Comparison of ENCODE assay signal across 9 cellular contexts in genomic region chr11:48093795-48094642, GRCh38.
A peak's percentile ranks its signal among the peaks of the same experiment; 100 is the strongest.
DNase-seq lines count a peak whose midpoint lies in the region; ATAC-seq and TF ChIP-seq lines count a peak whose summit lies in the region.
"Had no signal": no experiment of that assay in that cellular context is flagged by ENCODE, and none has a peak within 500 bp of the region (broad histone marks: within the 10 kb centered on the region; RNA-seq: fewer than 3 reads in every experiment).

No MANE protein-coding gene starts in this region.

- no peaks in the 10 kb centered on the region for H3K9me3 Mint-ChIP-seq in activated CD8-positive, alpha-beta memory T cell treated with anti-CD3 and anti-CD28 coated beads, Interleukin-2, amount 10 ng/mL, durations not matched to agents 7 days and 5 days (ENCODE audit: low read depth)
- H3K9me3 Mint-ChIP-seq in type B pancreatic cell (no peaks in the 10 kb centered on the region), mesothelial cell of epicardium (no peaks in the 10 kb centered on the region)

- DNase-seq in activated CD8-positive, alpha-beta memory T cell treated with anti-CD3 and anti-CD28 coated beads, Interleukin-2, amount 10 ng/mL, durations not matched to agents 7 days and 5 days, result no peak
- DNase-seq in activated CD8-positive, alpha-beta memory T cell treated with anti-CD3 and anti-CD28 coated beads for 24 hours, result no peak
- peak; percentile 96 for DNase-seq in NCI-H524 treated with DMSO at 0.1 percent for 48 hours (lab: John Stamatoyannopoulos, UW)
- peak; percentile 52 for DNase-seq in fibroblast of villous mesenchyme (ENCODE audit: low read depth)
- DNase-seq in type B pancreatic cell (ENCODE audit: extremely low spot score, unreplicated experiment), result peak; percentile 6
- no peak for DNase-seq in mesothelial cell of epicardium (ENCODE audit: low spot score in 2 of 2, unreplicated experiment in 2 of 2)
- DNase-seq: activated CD4-positive, alpha-beta T cell treated with anti-CD3 and anti-CD28 coated beads, Interleukin-2, amount 50 U/mL, for 1 hour had no signal

- H3K27ac Mint-ChIP-seq in activated CD8-positive, alpha-beta memory T cell treated with anti-CD3 and anti-CD28 coated beads, Interleukin-2, amount 10 ng/mL, durations not matched to agents 7 days and 5 days, result peak overlapping the region; percentile 60
- H3K27ac Mint-ChIP-seq in type B pancreatic cell (peak overlapping the region; percentile 78), mesothelial cell of epicardium (no peak overlapping the region)

- H3K36me3 Mint-ChIP-seq in activated CD8-positive, alpha-beta memory T cell treated with anti-CD3 and anti-CD28 coated beads, Interleukin-2, amount 10 ng/mL, durations not matched to agents 7 days and 5 days, result peaks cover 12% of the 10 kb centered on the region
- H3K36me3 Mint-ChIP-seq in type B pancreatic cell (no peaks in the 10 kb centered on the region), mesothelial cell of epicardium (no peaks in the 10 kb centered on the region)

- H3K27me3 Mint-ChIP-seq in activated CD8-positive, alpha-beta memory T cell treated with anti-CD3 and anti-CD28 coated beads, Interleukin-2, amount 10 ng/mL, durations not matched to agents 7 days and 5 days, result no peaks in the 10 kb centered on the region
- H3K27me3 Mint-ChIP-seq in type B pancreatic cell (peaks cover 2% of the 10 kb centered on the region), mesothelial cell of epicardium (ENCODE audit: low read depth) (peaks cover 75% of the 10 kb centered on the region)

- CTCF ChIA-PET in activated CD8-positive, alpha-beta memory T cell treated with anti-CD3 and anti-CD28 coated beads, Interleukin-2, amount 10 ng/mL, durations not matched to agents 7 days and 5 days (lab: Charles Lee), result interaction anchor here (1.0 kb wide), 1 partner anchor 18 kb away, joined by 3 read pairs; no protein-coding TSS in a partner anchor

- H3K4me3 ChIP-seq in fibroblast of villous mesenchyme (ENCODE audit: low read depth, low read length), result no peak overlapping the region

- no peak for ATAC-seq in activated CD8-positive, alpha-beta memory T cell treated with anti-CD3 and anti-CD28 coated beads, Interleukin-2, amount 10 ng/mL, durations not matched to agents 7 days and 5 days
- ATAC-seq in GM18907 (IDR thresholded peaks at IDR 0.05; ENCODE audit: unreplicated experiment), result no peak
- ATAC-seq in SK-N-SH treated with all-trans-retinoic acid at 6 μM for 48 hours, result no peak

- H3K4me3 Mint-ChIP-seq in activated CD8-positive, alpha-beta memory T cell treated with anti-CD3 and anti-CD28 coated beads, Interleukin-2, amount 10 ng/mL, durations not matched to agents 7 days and 5 days, result peak overlapping the region; percentile 12
- H3K4me3 Mint-ChIP-seq in type B pancreatic cell (peak overlapping the region; percentile 77), mesothelial cell of epicardium (no peak overlapping the region)

- H3K4me1 Mint-ChIP-seq in activated CD8-positive, alpha-beta memory T cell treated with anti-CD3 and anti-CD28 coated beads, Interleukin-2, amount 10 ng/mL, durations not matched to agents 7 days and 5 days, result peaks cover 69% of the 10 kb centered on the region
- H3K4me1 Mint-ChIP-seq in type B pancreatic cell (ENCODE audit: unreplicated experiment), result peaks cover 47% of the 10 kb centered on the region
- peaks cover 44% of the 10 kb centered on the region for H3K4me1 Mint-ChIP-seq in mesothelial cell of epicardium

- TF ChIP-seq CTCF in fibroblast of villous mesenchyme (IDR thresholded peaks at IDR 0.05; ENCODE audit: insufficient read depth, low read depth, low read length), result no peak
- no peak for TF ChIP-seq CTCF in type B pancreatic cell (conservative IDR thresholded peaks at IDR 0.05)
- no peak for TF ChIP-seq CTCF in mesothelial cell of epicardium (IDR thresholded peaks at IDR 0.05; ENCODE audit: unreplicated experiment)

TF ChIP-seq in SK-N-SH treated with all-trans-retinoic acid at 6 μM for 48 hours, 23 proteins besides CTCF, POLR2A, EP300 and RAD21:
- TF ChIP-seq CSRNP3 (CRISPR knock-in tag; IDR thresholded peaks at IDR 0.05) (no peak), ZC3H10 (CRISPR knock-in tag; IDR thresholded peaks at IDR 0.05) (no peak), TSHZ2 (CRISPR knock-in tag; IDR thresholded peaks at IDR 0.05) (no peak), BACH2 (CRISPR knock-in tag; IDR thresholded peaks at IDR 0.05; ENCODE audit: borderline replicate concordance) (no peak)

Comparison
In these comparisons a context has a peak if more than half of its experiments do, and no peak if none do; other contexts are left out.
1. DNase-seq: peak in NCI-H524 treated with DMSO at 0.1 percent for 48 hours (single experiment), fibroblast of villous mesenchyme (single experiment) and type B pancreatic cell (single experiment); none in activated CD8-positive, alpha-beta memory T cell treated with anti-CD3 and anti-CD28 coated beads, Interleukin-2, amount 10 ng/mL, durations not matched to agents 7 days and 5 days (single experiment), activated CD8-positive, alpha-beta memory T cell treated with anti-CD3 and anti-CD28 coated beads for 24 hours (single experiment) and mesothelial cell of epicardium (0 of 2).